Comparison of ENCODE assay signal across 19 cellular contexts in genomic region chr7:123673137-123673732, GRCh38. TPM values are rescaled to one million over a fixed set of nuclear protein-coding genes. Genes with fewer than 3 reads are reported as not detected.
"Had no signal": no experiment of that assay in that cellular context is flagged by ENCODE, and none has a peak within 500 bp of the region (broad histone marks: within the 10 kb centered on the region; RNA-seq: fewer than 3 reads in every experiment).

No MANE protein-coding gene starts in this region.

- H3K79me2 ChIP-seq: parathyroid adenoma had no signal

- H3K36me3 Mint-ChIP-seq: stimulated activated memory B cell treated with anti-CD40 and anti-IgM and Interleukin-4, amounts not matched to agents 10 μg/mL and 1 μg/mL and 100 μg/mL, for 72 hours had no signal

- DNase-seq: activated CD4-positive, alpha-beta T cell treated with anti-CD3 and anti-CD28 coated beads for 4 hours; activated CD8-positive, alpha-beta T cell treated with anti-CD3 and anti-CD28 coated beads for 36 hours; activated naive CD4-positive, alpha-beta T cell treated with Interleukin-2 at 50 U/mL for 16 hours; activated naive CD8-positive, alpha-beta T cell treated with anti-CD3 and anti-CD28 coated beads, Interleukin-2, amount 50 U/mL, for 24 hours; caudate nucleus; effector CD8-positive, alpha-beta T cell; retina; spleen; stimulated activated CD4-positive, alpha-beta T cell treated with anti-CD3 and anti-CD28 coated beads, Interleukin-1b, Interleukin-23, amount 100 ng/mL, for 48 hours; transverse colon had no signal

- H3K27ac Mint-ChIP-seq: activated CD8-positive, alpha-beta T cell treated with anti-CD3 and anti-CD28 coated beads for 36 hours; activated naive CD8-positive, alpha-beta T cell treated with anti-CD3 and anti-CD28 coated beads, Interleukin-2, amount 50 U/mL, for 24 hours; stimulated activated memory B cell treated with anti-CD40 and anti-IgM and Interleukin-4, amounts not matched to agents 10 μg/mL and 1 μg/mL and 100 μg/mL, for 72 hours; T-helper 1 cell treated with Interleukin-12 subunit alpha and Interleukin-12 subunit beta and Interleukin-4 antibody, amounts not matched to agents 30 μg/mL and 1 μg/mL, for 36 hours had no signal

- H3K9me3 Mint-ChIP-seq: activated CD8-positive, alpha-beta T cell treated with anti-CD3 and anti-CD28 coated beads for 36 hours; activated naive CD8-positive, alpha-beta T cell treated with anti-CD3 and anti-CD28 coated beads, Interleukin-2, amount 50 U/mL, for 24 hours; stimulated activated memory B cell treated with anti-CD40 and anti-IgM and Interleukin-4, amounts not matched to agents 10 μg/mL and 1 μg/mL and 100 μg/mL, for 72 hours; T-helper 1 cell treated with Interleukin-12 subunit alpha and Interleukin-12 subunit beta and Interleukin-4 antibody, amounts not matched to agents 30 μg/mL and 1 μg/mL, for 36 hours had no signal

- H3K4me3 Mint-ChIP-seq: activated CD8-positive, alpha-beta T cell treated with anti-CD3 and anti-CD28 coated beads for 36 hours; activated naive CD8-positive, alpha-beta T cell treated with anti-CD3 and anti-CD28 coated beads, Interleukin-2, amount 50 U/mL, for 24 hours; stimulated activated memory B cell treated with anti-CD40 and anti-IgM and Interleukin-4, amounts not matched to agents 10 μg/mL and 1 μg/mL and 100 μg/mL, for 72 hours; T-helper 1 cell treated with Interleukin-12 subunit alpha and Interleukin-12 subunit beta and Interleukin-4 antibody, amounts not matched to agents 30 μg/mL and 1 μg/mL, for 36 hours had no signal

- H3K9ac ChIP-seq: parathyroid adenoma had no signal

- H3K4me1 ChIP-seq: ascending aorta, transverse colon had no signal

- H3K4me1 Mint-ChIP-seq: activated naive CD8-positive, alpha-beta T cell treated with anti-CD3 and anti-CD28 coated beads, Interleukin-2, amount 50 U/mL, for 24 hours; stimulated activated memory B cell treated with anti-CD40 and anti-IgM and Interleukin-4, amounts not matched to agents 10 μg/mL and 1 μg/mL and 100 μg/mL, for 72 hours had no signal

- ATAC-seq: activated CD8-positive, alpha-beta T cell treated with anti-CD3 and anti-CD28 coated beads for 36 hours; activated naive CD8-positive, alpha-beta T cell treated with anti-CD3 and anti-CD28 coated beads, Interleukin-2, amount 50 U/mL, for 24 hours; left lobe of liver; SK-N-SH treated with all-trans-retinoic acid at 6 μM for 48 hours; stimulated activated memory B cell treated with anti-CD40 and anti-IgM and Interleukin-4, amounts not matched to agents 10 μg/mL and 1 μg/mL and 100 μg/mL, for 72 hours had no signal

- H3K27me3 ChIP-seq: ascending aorta, spleen, transverse colon had no signal

- H3K27me3 Mint-ChIP-seq: activated CD8-positive, alpha-beta T cell treated with anti-CD3 and anti-CD28 coated beads for 36 hours; stimulated activated memory B cell treated with anti-CD40 and anti-IgM and Interleukin-4, amounts not matched to agents 10 μg/mL and 1 μg/mL and 100 μg/mL, for 72 hours had no signal

- H3K27ac ChIP-seq: ascending aorta, coronary artery, parathyroid adenoma, spleen, transverse colon had no signal

- H2AFZ ChIP-seq: parathyroid adenoma had no signal

- H3K36me3 ChIP-seq: ascending aorta, spleen, transverse colon had no signal

- H3K9me3 ChIP-seq: ascending aorta, spleen, transverse colon had no signal

- H3K4me3 ChIP-seq: ascending aorta, coronary artery, spleen, transverse colon had no signal

RNA-seq across cellular contexts. Expression of gene LMOD2, which starts 17.6 kb away (rescaled TPM):
- total RNA-seq: activated CD8-positive, alpha-beta T cell treated with anti-CD3 and anti-CD28 coated beads for 36 hours; ascending aorta; epithelial cell of proximal tubule; glomerular endothelial cell; spleen had no signal
